Comparison of ENCODE assay signal across 21 cellular contexts in the genomic region with DNA sequence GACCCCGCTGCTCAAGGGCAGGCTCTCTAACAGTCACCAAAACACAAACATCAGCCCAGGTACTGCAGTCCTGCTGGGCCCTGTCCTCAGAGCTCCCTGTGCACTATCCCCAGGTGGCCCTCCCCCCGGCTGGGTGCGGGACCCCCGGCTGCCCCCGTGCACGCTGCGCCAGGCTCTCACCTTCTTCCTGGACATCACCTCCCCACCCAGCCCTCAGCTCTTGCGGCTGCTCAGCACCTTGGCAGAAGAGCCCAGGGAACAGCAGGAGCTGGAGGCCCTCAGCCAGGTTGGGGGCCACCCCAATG. TPM values are rescaled to one million over a fixed set of nuclear protein-coding genes. Genes with fewer than 3 reads are reported as not detected.
DNase-seq lines count a peak whose midpoint lies in the region; ATAC-seq and TF ChIP-seq lines count a peak whose summit lies in the region.
"Had no signal": no experiment of that assay in that cellular context is flagged by ENCODE, and none has a peak within 500 bp of the region (broad histone marks: within the 10 kb centered on the region; RNA-seq: fewer than 3 reads in every experiment).

No MANE protein-coding gene starts in this region.

- no peak for DNase-seq in activated CD4-positive, alpha-beta T cell treated with anti-CD3 and anti-CD28 coated beads, Interleukin-2, amount 10 ng/mL, durations not matched to agents 24 days and 14 days
- no peak for DNase-seq in activated CD4-positive, alpha-beta T cell treated with anti-CD3 and anti-CD28 coated beads, Interleukin-2, amount 50 U/mL, for 4 hours
- no peak for DNase-seq in central memory CD8-positive, alpha-beta T cell (ENCODE audit: low spot score in 2 of 2)
- DNase-seq in natural killer cell treated with Interleukin-12 subunit alpha and Interleukin-12 subunit beta and Interleukin-15 and Interleukin-18, amount 100 ng/mL, for 72 hours (ENCODE audit: low spot score), result no peak
- DNase-seq in GM13976 (ENCODE audit: low spot score) (no peak), NOMO-1 (lab: John Stamatoyannopoulos, UW; ENCODE audit: unreplicated experiment in 2 of 2) (no peak), Ammon's horn (ENCODE audit: low spot score) (no peak)
- DNase-seq: ACHN; activated T-cell treated with anti-CD3 and anti-CD28 coated beads, Interleukin-2, amount 50 U/mL, for 1 hour; anterior cingulate cortex; colonic mucosa; COR-L47; NCI-H774; nucleus accumbens had no signal

- TF ChIP-seq CTCF in GM13976 (IDR thresholded peaks at IDR 0.05; ENCODE audit: borderline replicate concordance, control extremely low read depth, extremely low read depth, insufficient read depth, missing control alignments), result no peak

- H3K4me1 ChIP-seq in HUES6 (ENCODE audit: control insufficient read depth, insufficient read depth, low read length), result peaks cover 50% of the 10 kb centered on the region
- H3K4me1 ChIP-seq: colonic mucosa had no signal

- H3K4me3 ChIP-seq in HUES6 (ENCODE audit: low read depth, low read length), result peak overlapping the region; percentile 39; the same call in 1 of the 2 replicates
- H3K4me3 ChIP-seq: colonic mucosa, GM12878 had no signal

- peak overlapping the region; percentile 19 for H3K9ac ChIP-seq in HUES6 (ENCODE audit: low read length)

- peak overlapping the region; percentile 81 for H3K4me3 Mint-ChIP-seq in activated CD4-positive, alpha-beta T cell treated with anti-CD3 and anti-CD28 coated beads, Interleukin-2, amount 10 ng/mL, durations not matched to agents 24 days and 14 days
- no peak overlapping the region for H3K4me3 Mint-ChIP-seq in central memory CD8-positive, alpha-beta T cell
- peak overlapping the region; percentile 49 for H3K4me3 Mint-ChIP-seq in natural killer cell treated with Interleukin-12 subunit alpha and Interleukin-12 subunit beta and Interleukin-15 and Interleukin-18, amount 100 ng/mL, for 72 hours

- no peak overlapping the region for H3K27ac ChIP-seq in HUES6 (ENCODE audit: low read depth, low read length)
- H3K27ac ChIP-seq: colonic mucosa, epithelial cell of prostate had no signal

- in situ Hi-C loops in GM13976 (cut with MboI; ENCODE audit: low sequenced_read_pairs, unreplicated experiment), result no loop called here

- no peaks in the 10 kb centered on the region for H3K36me3 ChIP-seq in HUES6 (ENCODE audit: control insufficient read depth, insufficient read depth, low read length)
- H3K36me3 ChIP-seq: colonic mucosa had no signal

- no peaks in the 10 kb centered on the region for H3K9me3 ChIP-seq in HUES6 (ENCODE audit: control insufficient read depth, insufficient read depth, low read depth, low read length)
- H3K9me3 ChIP-seq: colonic mucosa, upper lobe of left lung had no signal

- H3K9me3 Mint-ChIP-seq in activated CD4-positive, alpha-beta T cell treated with anti-CD3 and anti-CD28 coated beads, Interleukin-2, amount 10 ng/mL, durations not matched to agents 24 days and 14 days, result no peaks in the 10 kb centered on the region
- no peaks in the 10 kb centered on the region for H3K9me3 Mint-ChIP-seq in central memory CD8-positive, alpha-beta T cell
- no peaks in the 10 kb centered on the region for H3K9me3 Mint-ChIP-seq in natural killer cell treated with Interleukin-12 subunit alpha and Interleukin-12 subunit beta and Interleukin-15 and Interleukin-18, amount 100 ng/mL, for 72 hours

- intact Hi-C loops in activated CD4-positive, alpha-beta T cell treated with anti-CD3 and anti-CD28 coated beads, Interleukin-2, amount 10 ng/mL, durations not matched to agents 24 days and 14 days (cut with micrococcal nuclease), result loop anchor here (2.0 to 5.0 kb wide), 4 partner anchors 13 to 72 kb away; a partner anchor contains a TSS

- peaks cover 56% of the 10 kb centered on the region for H3K4me1 Mint-ChIP-seq in activated CD4-positive, alpha-beta T cell treated with anti-CD3 and anti-CD28 coated beads, Interleukin-2, amount 10 ng/mL, durations not matched to agents 24 days and 14 days
- H3K4me1 Mint-ChIP-seq in central memory CD8-positive, alpha-beta T cell, result peaks cover 57% of the 10 kb centered on the region
- peaks cover 35 to 43% of the 10 kb centered on the region in 2 donors for H3K4me1 Mint-ChIP-seq in natural killer cell treated with Interleukin-12 subunit alpha and Interleukin-12 subunit beta and Interleukin-15 and Interleukin-18, amount 100 ng/mL, for 72 hours (ENCODE audit: low read depth in 2 of 2)

- H3K27me3 ChIP-seq in HUES6 (ENCODE audit: control insufficient read depth, insufficient read depth, low read length), result no peaks in the 10 kb centered on the region
- H3K27me3 ChIP-seq: colonic mucosa had no signal

- H3K27ac Mint-ChIP-seq in activated CD4-positive, alpha-beta T cell treated with anti-CD3 and anti-CD28 coated beads, Interleukin-2, amount 10 ng/mL, durations not matched to agents 24 days and 14 days, result peak overlapping the region; percentile 90
- peak overlapping the region; percentile 55 for H3K27ac Mint-ChIP-seq in central memory CD8-positive, alpha-beta T cell (ENCODE audit: low read depth)
- no peak overlapping the region for H3K27ac Mint-ChIP-seq in natural killer cell treated with Interleukin-12 subunit alpha and Interleukin-12 subunit beta and Interleukin-15 and Interleukin-18, amount 100 ng/mL, for 72 hours

- ATAC-seq in central memory CD8-positive, alpha-beta T cell (replicated peaks; ENCODE audit: extremely low read depth, poor library complexity, severe bottlenecking), result no peak
- no peak for ATAC-seq in natural killer cell treated with Interleukin-12 subunit alpha and Interleukin-12 subunit beta and Interleukin-15 and Interleukin-18, amount 100 ng/mL, for 72 hours
- ATAC-seq: sciatic nerve had no signal

- peaks cover 8% of the 10 kb centered on the region for H3K36me3 Mint-ChIP-seq in activated CD4-positive, alpha-beta T cell treated with anti-CD3 and anti-CD28 coated beads, Interleukin-2, amount 10 ng/mL, durations not matched to agents 24 days and 14 days (ENCODE audit: low read depth)
- peaks cover 23% of the 10 kb centered on the region for H3K36me3 Mint-ChIP-seq in central memory CD8-positive, alpha-beta T cell (ENCODE audit: insufficient read depth)
- H3K36me3 Mint-ChIP-seq in natural killer cell treated with Interleukin-12 subunit alpha and Interleukin-12 subunit beta and Interleukin-15 and Interleukin-18, amount 100 ng/mL, for 72 hours, result no peaks in the 10 kb centered on the region

- H3K27me3 Mint-ChIP-seq in activated CD4-positive, alpha-beta T cell treated with anti-CD3 and anti-CD28 coated beads, Interleukin-2, amount 10 ng/mL, durations not matched to agents 24 days and 14 days, result no peaks in the 10 kb centered on the region
- no peaks in the 10 kb centered on the region for H3K27me3 Mint-ChIP-seq in central memory CD8-positive, alpha-beta T cell
- no peaks in the 10 kb centered on the region for H3K27me3 Mint-ChIP-seq in natural killer cell treated with Interleukin-12 subunit alpha and Interleukin-12 subunit beta and Interleukin-15 and Interleukin-18, amount 100 ng/mL, for 72 hours

RNA-seq across cellular contexts. Expression of a gene that starts 14.3 kb away (rescaled TPM):
- total RNA-seq in activated CD4-positive, alpha-beta T cell treated with anti-CD3 and anti-CD28 coated beads, Interleukin-2, amount 10 ng/mL, durations not matched to agents 24 days and 14 days, result 7.3 and 7.5 TPM in 2 replicates
- 1 to 10 TPM; 2.5 to 2.7 TPM for total RNA-seq in natural killer cell treated with Interleukin-12 subunit alpha and Interleukin-12 subunit beta and Interleukin-15 and Interleukin-18, amount 100 ng/mL, for 72 hours
- total RNA-seq: lung microvascular endothelial cell had no signal

RNA-seq across cellular contexts. Expression of a gene that starts 18.3 kb away (rescaled TPM):
- total RNA-seq in activated CD4-positive, alpha-beta T cell treated with anti-CD3 and anti-CD28 coated beads, Interleukin-2, amount 10 ng/mL, durations not matched to agents 24 days and 14 days, result 56.4 and 57.4 TPM in 2 replicates
- 10 to 100 TPM; 43.1 to 82.8 TPM for total RNA-seq in natural killer cell treated with Interleukin-12 subunit alpha and Interleukin-12 subunit beta and Interleukin-15 and Interleukin-18, amount 100 ng/mL, for 72 hours

RNA-seq across cellular contexts. Expression of a gene that starts 19.1 kb away (rescaled TPM):
- total RNA-seq in activated CD4-positive, alpha-beta T cell treated with anti-CD3 and anti-CD28 coated beads, Interleukin-2, amount 10 ng/mL, durations not matched to agents 24 days and 14 days, result 14.3 and 15.7 TPM in 2 replicates
- total RNA-seq in natural killer cell treated with Interleukin-12 subunit alpha and Interleukin-12 subunit beta and Interleukin-15 and Interleukin-18, amount 100 ng/mL, for 72 hours, result 1 to 10 TPM; 1.2 to 8.0 TPM

RNA-seq across cellular contexts. Expression of a gene that starts 31.8 kb away (rescaled TPM):
- total RNA-seq in activated CD4-positive, alpha-beta T cell treated with anti-CD3 and anti-CD28 coated beads, Interleukin-2, amount 10 ng/mL, durations not matched to agents 24 days and 14 days, result 0.36 and 0.37 TPM in 2 replicates
- total RNA-seq in natural killer cell treated with Interleukin-12 subunit alpha and Interleukin-12 subunit beta and Interleukin-15 and Interleukin-18, amount 100 ng/mL, for 72 hours, result under 1 TPM in 1 of 2 donors, not detected in 1; 0.22 TPM
- total RNA-seq: lung microvascular endothelial cell, RPMI7951 had no signal

RNA-seq across cellular contexts. Expression of a gene that starts 38.4 kb away (rescaled TPM):
- total RNA-seq in activated CD4-positive, alpha-beta T cell treated with anti-CD3 and anti-CD28 coated beads, Interleukin-2, amount 10 ng/mL, durations not matched to agents 24 days and 14 days, result 3.5 and 4.0 TPM in 2 replicates
- total RNA-seq in natural killer cell treated with Interleukin-12 subunit alpha and Interleukin-12 subunit beta and Interleukin-15 and Interleukin-18, amount 100 ng/mL, for 72 hours, result 1 to 10 TPM; 2.8 to 4.7 TPM

Comparison
In these comparisons a context has a peak if more than half of its experiments do, and no peak if none do; other contexts are left out.
1. H3K27ac Mint-ChIP-seq: peak in activated CD4-positive, alpha-beta T cell treated with anti-CD3 and anti-CD28 coated beads, Interleukin-2, amount 10 ng/mL, durations not matched to agents 24 days and 14 days (single experiment) and central memory CD8-positive, alpha-beta T cell (single experiment); none in natural killer cell treated with Interleukin-12 subunit alpha and Interleukin-12 subunit beta and Interleukin-15 and Interleukin-18, amount 100 ng/mL, for 72 hours (0 of 2).